In the genomic region with DNA sequence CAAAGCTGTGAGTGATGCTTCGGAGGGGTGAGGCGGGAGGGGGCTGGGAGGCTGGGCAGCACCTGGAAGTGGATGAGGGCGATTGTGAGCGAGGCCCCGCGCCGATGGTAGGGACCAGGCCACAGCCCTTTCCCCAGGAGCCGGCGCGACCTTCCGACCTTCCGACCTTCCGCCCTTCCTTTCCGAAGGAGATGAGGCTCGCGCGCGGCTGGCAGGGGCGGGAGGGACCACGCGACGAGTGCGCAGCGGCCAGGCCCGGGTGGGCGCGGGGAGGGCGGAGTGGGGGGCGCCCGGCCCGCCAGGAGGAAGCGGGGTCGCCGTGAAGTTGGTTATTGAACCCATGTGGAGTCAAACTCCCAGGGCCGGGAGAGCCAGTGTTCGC, we compare ENCODE assay signal across 9 cellular contexts. TPM values are rescaled to one million over a fixed set of nuclear protein-coding genes. Genes with fewer than 3 reads are reported as not detected.
DNase-seq lines count a peak whose midpoint lies in the region; ATAC-seq and TF ChIP-seq lines count a peak whose summit lies in the region.
"Had no signal": no experiment of that assay in that cellular context is flagged by ENCODE, and none has a peak within 500 bp of the region (broad histone marks: within the 10 kb centered on the region; RNA-seq: fewer than 3 reads in every experiment).

No MANE protein-coding gene starts in this region.

- H3K4me1 ChIP-seq in BLaER1 (peaks cover 73% of the 10 kb centered on the region), PC-9 (replicated peaks; ENCODE audit: insufficient read depth) (peaks cover 11% of the 10 kb centered on the region; the same call in 1 of the 2 replicates), neutrophil (ENCODE audit: control insufficient read depth in 1 of 2, insufficient read depth in 1 of 2, low read depth in 1 of 2, low read length in 1 of 2) (peaks cover 34 to 54% of the 10 kb centered on the region in 2 experiments)

- peak overlapping the region; percentile 99 for H3K9ac ChIP-seq in BLaER1

- POLR2A ChIA-PET in PC-9 (lab: Charles Lee; ENCODE audit: unreplicated experiment), result interaction anchor here (0.6 kb wide), 1 partner anchor 15 kb away, joined by 5 read pairs; no protein-coding TSS in a partner anchor

- H3K9me3 ChIP-seq in BLaER1 (no peaks in the 10 kb centered on the region), PC-9 (ENCODE audit: insufficient read depth, low read depth) (no peaks in the 10 kb centered on the region), neutrophil (no peaks in the 10 kb centered on the region)

- H3K4me3 ChIP-seq in BLaER1, result peak overlapping the region; percentile 95
- H3K4me3 ChIP-seq in PC-9, result no peak overlapping the region
- peak overlapping the region; percentile 51 for H3K4me3 ChIP-seq in fibroblast of the aortic adventitia (ENCODE audit: low read depth, low read length)
- peak overlapping the region; percentile 47 to 63 for H3K4me3 ChIP-seq in neutrophil (ENCODE audit: low read depth in 1 of 2, low read length in 1 of 2)

- H3K9me2 ChIP-seq in PC-9 (ENCODE audit: insufficient read depth), result no peaks in the 10 kb centered on the region

- H3K36me3 ChIP-seq in BLaER1 (peaks cover 14% of the 10 kb centered on the region), PC-9 (ENCODE audit: low read depth) (no peaks in the 10 kb centered on the region), neutrophil (peaks cover 7% of the 10 kb centered on the region)

- H3K27me3 ChIP-seq in BLaER1 (no peaks in the 10 kb centered on the region), PC-9 (ENCODE audit: insufficient read depth, low read depth) (0 out of 2 replicates have a peak, but pooled peaks cover 6% of the 10 kb centered on the region), neutrophil (peaks cover 51% of the 10 kb centered on the region)

- no TSS peak for BruUV-seq in PC-9 (replicated peaks; lab: Mats Ljungman, UMichigan)

- no peak for ATAC-seq in HG02852 (IDR thresholded peaks at IDR 0.05; ENCODE audit: unreplicated experiment)

- H3K4me2 ChIP-seq in BLaER1 (peak overlapping the region; percentile 98), PC-9 (peak overlapping the region; percentile 100)

- H3F3A ChIP-seq in PC-9 (ENCODE audit: insufficient read depth, low read depth), result 0 out of 2 replicates have a peak, but pooled peaks cover 8% of the 10 kb centered on the region

- H3K79me2 ChIP-seq in PC-9 (ENCODE audit: low read depth), result no peaks in the 10 kb centered on the region

- DNase-seq in PC-9 (no peak), fibroblast of the aortic adventitia (ENCODE audit: low read depth) (no peak), epidermal melanocyte (ENCODE audit: insufficient read length, low spot score) (no peak), NCI-H1436 treated with DMSO at 0.1 percent for 48 hours (lab: John Stamatoyannopoulos, UW) (no peak)
- DNase-seq in central memory CD4-positive, alpha-beta T cell, result no peak
- DNase-seq: NCI-H1694 treated with DMSO at 0.1 percent for 48 hours had no signal

- CTCF ChIA-PET in PC-9 (lab: Charles Lee), result interaction anchor here (0.6 kb wide), 1 partner anchor 154 kb away, joined by 12 read pairs; no protein-coding TSS in a partner anchor

- H2AFZ ChIP-seq in PC-9, result peak overlapping the region; percentile 80; the same call in 1 of the 2 replicates

- H4K20me1 ChIP-seq in BLaER1, result peaks cover 31% of the 10 kb centered on the region
- no peaks in the 10 kb centered on the region for H4K20me1 ChIP-seq in PC-9 (ENCODE audit: insufficient read depth)

- intact Hi-C loops in PC-9 (cut with micrococcal nuclease; ENCODE audit: unreplicated experiment), result loop anchor here (1.0 kb wide), 1 partner anchor 41 kb away; no protein-coding TSS in a partner anchor

- peak overlapping the region; percentile 100 for H3K27ac ChIP-seq in BLaER1
- H3K27ac ChIP-seq in PC-9, result no peak overlapping the region
- H3K27ac ChIP-seq in neutrophil, result no peak overlapping the region

- no peak for TF ChIP-seq CTCF in PC-9 (conservative IDR thresholded peaks at IDR 0.05)
- no peak for TF ChIP-seq CTCF in fibroblast of the aortic adventitia (IDR thresholded peaks at IDR 0.05; ENCODE audit: insufficient read depth, low read length)
- TF ChIP-seq CTCF in neutrophil (IDR thresholded peaks at IDR 0.05), result no peak

RNA-seq across cellular contexts. Expression of a gene that starts 56.5 kb away (rescaled TPM):
- total RNA-seq in PC-9 (2021) (10.1 and 13.0 TPM in 2 replicates), fibroblast of the aortic adventitia (ENCODE audit: low replicate concordance) (1.5 and 5.0 TPM in 2 replicates)
